Comparison of ENCODE assay signal across 8 cellular contexts in genomic region chr14:77458249-77458950, GRCh38. TPM values are rescaled to one million over a fixed set of nuclear protein-coding genes. Genes with fewer than 3 reads are reported as not detected.
DNase-seq lines count a peak whose midpoint lies in the region; ATAC-seq and TF ChIP-seq lines count a peak whose summit lies in the region.

No MANE protein-coding gene starts in this region.

- peak; percentile 0 to 55 (median 24) for DNase-seq in CD8-positive, alpha-beta T cell
- peak; percentile 54 for DNase-seq in SK-N-DZ (ENCODE audit: low spot score)
- DNase-seq in astrocyte of the hippocampus (ENCODE audit: low read depth, low spot score) = peak; percentile 45
- DNase-seq in immature natural killer cell = peak in 2 of 3 donors; percentile 19 to 30
- DNase-seq in stimulated activated CD4-positive, alpha-beta T cell treated with anti-CD3 and anti-CD28 coated beads, Interleukin-12 subunit alpha, Interleukin-12 subunit beta, amount 100 ng/mL, for 24 hours (ENCODE audit: low read depth in 2 of 2) = peak; percentile 6 to 18
- DNase-seq in NCI-H187 treated with DMSO at 0.1 percent for 48 hours (lab: John Stamatoyannopoulos, UW) = no peak

- H3K36me3 ChIP-seq in CD8-positive, alpha-beta T cell (ENCODE audit: insufficient read depth, low read length) = peaks cover 28% of the 10 kb centered on the region

- H3K4me3 Mint-ChIP-seq in CD8-positive, alpha-beta T cell = peak overlapping the region; percentile 100
- H3K4me3 Mint-ChIP-seq in immature natural killer cell = peak overlapping the region; percentile 99 to 100 (median 100)

- H3K27me3 ChIP-seq in CD8-positive, alpha-beta T cell (ENCODE audit: insufficient read depth, low read length) = no peaks in the 10 kb centered on the region

- H3K4me1 Mint-ChIP-seq in CD8-positive, alpha-beta T cell (ENCODE audit: low read depth) = peaks cover 56% of the 10 kb centered on the region
- H3K4me1 Mint-ChIP-seq in immature natural killer cell = peaks cover 44 to 47% of the 10 kb centered on the region in 2 donors

- no peak for ATAC-seq in CD8-positive, alpha-beta T cell
- ATAC-seq in GM19395 (IDR thresholded peaks at IDR 0.05; ENCODE audit: unreplicated experiment) = peak; percentile 20
- ATAC-seq in HG03442 (IDR thresholded peaks at IDR 0.05; ENCODE audit: unreplicated experiment) = peak; percentile 12

- H3K9me3 ChIP-seq in CD8-positive, alpha-beta T cell (ENCODE audit: low read length) = no peaks in the 10 kb centered on the region

- no peak for TF ChIP-seq CTCF in CD8-positive, alpha-beta T cell (IDR thresholded peaks at IDR 0.05)

- POLR2A ChIA-PET in CD8-positive, alpha-beta T cell (lab: Charles Lee) = interaction anchor here (1.3 to 2.4 kb wide), 3 partner anchors 81 to 250 kb away, joined by 3 to 12 read pairs (median 3); partner anchors contain the start of genes GSTZ1, POMT2, SAMD15 and TMED8

- peak overlapping the region; percentile 99 for H3K27ac Mint-ChIP-seq in CD8-positive, alpha-beta T cell
- H3K27ac Mint-ChIP-seq in immature natural killer cell = peak overlapping the region; percentile 92 to 100 (median 99)

- peak overlapping the region; percentile 72 for H3K27ac ChIP-seq in CD8-positive, alpha-beta T cell (ENCODE audit: low read depth, low read length)

- H3K27me3 Mint-ChIP-seq in CD8-positive, alpha-beta T cell (ENCODE audit: low read depth) = no peaks in the 10 kb centered on the region
- H3K27me3 Mint-ChIP-seq in immature natural killer cell (ENCODE audit: low read depth in 3 of 3) = peaks cover 2 to 14% (median 4%) of the 10 kb centered on the region in 3 donors

- peaks cover 60% of the 10 kb centered on the region for H3K36me3 Mint-ChIP-seq in CD8-positive, alpha-beta T cell
- H3K36me3 Mint-ChIP-seq in immature natural killer cell = peaks cover 5 to 28% (median 18%) of the 10 kb centered on the region in 3 donors

- intact Hi-C loops in CD8-positive, alpha-beta T cell (cut with DNase I, micrococcal nuclease) = loop anchor here (1.0 to 10.0 kb wide), 8 partner anchors 94 to 1474 kb away; partner anchors contain the start of genes GPATCH2L (in 2 of the 2), ADCK1 (in 1 of the 2), CIPC (in 1 of the 2) and IFT43 (in 1 of the 2)

- H3K9me3 Mint-ChIP-seq in CD8-positive, alpha-beta T cell = no peaks in the 10 kb centered on the region
- no peaks in the 10 kb centered on the region for H3K9me3 Mint-ChIP-seq in immature natural killer cell

- CTCF ChIA-PET in CD8-positive, alpha-beta T cell (lab: Charles Lee) = interaction anchor here (1.2 to 2.5 kb wide), 5 partner anchors 10 to 248 kb away, joined by 3 to 9 read pairs (median 7); no protein-coding TSS in a partner anchor

- peak overlapping the region; percentile 99 for H3K4me3 ChIP-seq in CD8-positive, alpha-beta T cell (ENCODE audit: low read depth, low read length)

- H3K4me1 ChIP-seq in CD8-positive, alpha-beta T cell (ENCODE audit: insufficient read depth, low read length) = peaks cover 24% of the 10 kb centered on the region

RNA-seq across cellular contexts. Expression of gene AHSA1, which starts 0.5 kb away (rescaled TPM):
- 10 to 100 TPM; 37.0 to 43.5 TPM for total RNA-seq in CD8-positive, alpha-beta T cell
- polyA plus RNA-seq in SK-N-DZ (2014; cell fraction: cytosol; rRNA removed) = 276 and 370 TPM in 2 replicates
- 151 and 262 TPM in 2 replicates for polyA plus RNA-seq in SK-N-DZ (2014; cell fraction: nucleus; rRNA removed)
- 100 to 1,000 TPM in 2 of 3 donors, 10 to 100 TPM in 1; 94.2 to 149 (median 103) TPM for polyA plus RNA-seq in immature natural killer cell

RNA-seq across cellular contexts. Expression of gene VIPAS39, which starts 1.0 kb away (rescaled TPM):
- 1 to 10 TPM; 7.2 to 8.1 TPM for total RNA-seq in CD8-positive, alpha-beta T cell
- 20.9 and 22.7 TPM in 2 replicates for polyA plus RNA-seq in SK-N-DZ (2014; cell fraction: cytosol; rRNA removed)
- 20.1 and 28.6 TPM in 2 replicates for polyA plus RNA-seq in SK-N-DZ (2014; cell fraction: nucleus; rRNA removed)
- 1 to 10 TPM; 6.6 to 9.8 (median 9.2) TPM for polyA plus RNA-seq in immature natural killer cell

RNA-seq across cellular contexts. Expression of gene NOXRED1, which starts 35.1 kb away (rescaled TPM):
- total RNA-seq in CD8-positive, alpha-beta T cell = under 1 TPM in 1 of 2 experiments, not detected in 1; 0.22 TPM
- polyA plus RNA-seq in SK-N-DZ (2014; cell fraction: cytosol; rRNA removed) = 0.28 TPM in 1 of 2 replicates, not detected in the other
- polyA plus RNA-seq in SK-N-DZ (2014; cell fraction: nucleus; rRNA removed) = 0.52 and 1.0 TPM in 2 replicates
- not detected for polyA plus RNA-seq in immature natural killer cell

RNA-seq across cellular contexts. Expression of gene ISM2, which starts 40.2 kb away (rescaled TPM):
- not detected for total RNA-seq in CD8-positive, alpha-beta T cell
- polyA plus RNA-seq in SK-N-DZ (2014; cell fraction: cytosol; rRNA removed) = not detected in 2 replicates
- polyA plus RNA-seq in SK-N-DZ (2014; cell fraction: nucleus; rRNA removed) = 0.37 and 1.1 TPM in 2 replicates
- not detected for polyA plus RNA-seq in immature natural killer cell
